ENCODE assay signal across 8 cellular contexts in genomic region chr2:64646007-64646880, GRCh38. TPM values are rescaled to one million over a fixed set of nuclear protein-coding genes. Genes with fewer than 3 reads are reported as not detected.
DNase-seq lines count a peak whose midpoint lies in the region; ATAC-seq, FAIRE-seq and TF ChIP-seq lines count a peak whose summit lies in the region.

No MANE protein-coding gene starts in this region.

- intact Hi-C loops in HepG2 (cut with micrococcal nuclease; ENCODE audit: unreplicated experiment): loop anchor here (1.0 to 5.0 kb wide), 6 partner anchors 39 to 219 kb away; no protein-coding TSS in a partner anchor

- H3K9ac ChIP-seq in HepG2 (ENCODE audit: insufficient read depth, low read depth, low read length): no peak overlapping the region

- in situ Hi-C loops in HepG2 (cut with HindIII; ENCODE audit: extremely low pct_ligation_motif_present, low pct_unique_long_range_greater_than_20kb): loop anchor here (5.0 kb wide), 1 partner anchor 216 kb away; no protein-coding TSS in a partner anchor

- WGBS in HepG2 (ENCODE audit: low lambda C conversion rate): 20% methylated on average over 9 of the region's 9 CpGs

- H4K20me1 ChIP-seq in HepG2 (ENCODE audit: insufficient read depth, low read length): peaks cover 100% of the 10 kb centered on the region

- POLR2A ChIA-PET in HepG2 (lab: Yijun Ruan, JAX): interaction anchor here (0.6 to 5.0 kb wide), 4 partner anchors 8 to 271 kb away, joined by 3 to 48 read pairs (median 10); partner anchors contain the start of gene SERTAD2

- H3K79me2 ChIP-seq in HepG2 (ENCODE audit: insufficient read depth, low read length): peaks cover 99% of the 10 kb centered on the region

- peak; percentile 90 for FAIRE-seq in HepG2 (lab: Jason Lieb, UNC)

- H2AFZ ChIP-seq in HepG2 (ENCODE audit: low read length): no peak overlapping the region

- TF ChIP-seq RAD21 in HepG2 (CRISPR knock-in tag; IDR thresholded peaks at IDR 0.05): peak; percentile 71

- H3K9me3 ChIP-seq in HepG2 (ENCODE audit: low read length): no peaks in the 10 kb centered on the region

- H3K4me3 ChIP-seq in HepG2 (replicated peaks in 1 of 3; ENCODE audit: insufficient read depth in 1 of 3, low read depth in 2 of 3, low read length in 3 of 3): peak overlapping the region in 2 of 3 experiments; percentile 21 to 54; a peak in 3 of 6 replicates

- ATAC-seq in HepG2 (no peak), GM19023 (IDR thresholded peaks at IDR 0.05; ENCODE audit: unreplicated experiment) (no peak)

- peak overlapping the region; percentile 97 for H3K4me2 ChIP-seq in HepG2 (ENCODE audit: low read depth, low read length)

- BruUV-seq in HepG2 (replicated peaks; lab: Mats Ljungman, UMichigan): no TSS peak

- TF ChIP-seq POLR2A in HepG2 (IDR thresholded peaks at IDR 0.05; ENCODE audit: insufficient read depth in 1 of 2, low read depth in 2 of 2, low read length in 2 of 2): no peak

- DNase-seq in NCI-H2029 treated with DMSO at 0.1 percent for 48 hours (lab: John Stamatoyannopoulos, UW) (peak; percentile 59), NCI-H2029 (lab: John Stamatoyannopoulos, UW) (no peak), NCI-H2227 (lab: John Stamatoyannopoulos, UW; ENCODE audit: unreplicated experiment) (peak; percentile 81), caudate nucleus (lab: John Stamatoyannopoulos, UW) (peak in 57 of 61 donors; percentile 16 to 89 (median 66)), HepG2 (ENCODE audit: low spot score) (peak; percentile 63)
- peak; percentile 77 for DNase-seq in activated CD4-positive, CD25-positive, alpha-beta regulatory T cell treated with anti-CD3 and anti-CD28 coated beads, Interleukin-2, amount 50 U/mL, for 16 hours (ENCODE audit: low read depth, low spot score)
- DNase-seq in stimulated activated CD4-positive, alpha-beta T cell treated with anti-CD3 and anti-CD28 coated beads, Interleukin-4, amount 100 ng/mL, for 24 hours: peak; percentile 89

- H3K27ac ChIP-seq in caudate nucleus (ENCODE audit: low read depth, low read length): no peak overlapping the region
- H3K27ac ChIP-seq in HepG2 (ENCODE audit: extremely low read length, insufficient read depth, low read length): no peak overlapping the region

- peak; percentile 90 for TF ChIP-seq CTCF in HepG2 (CRISPR knock-in tag; IDR thresholded peaks at IDR 0.05)

- 0 out of 4 replicates have a peak, but pooled peaks of 1 of the 2 experiments have one; percentile 34 for TF ChIP-seq EP300 in HepG2 (IDR thresholded peaks at IDR 0.05; ENCODE audit: low read depth in 2 of 2, low read length in 2 of 2)
- TF ChIP-seq EP300 in HepG2 (CRISPR knock-in tag; IDR thresholded peaks at IDR 0.05; ENCODE audit: borderline replicate concordance): no peak

- CTCF ChIA-PET in HepG2 (lab: Yijun Ruan, JAX; ENCODE audit: low intra/inter-chr PET ratio, low total read pairs): interaction anchor here (0.6 to 2.9 kb wide), 5 partner anchors 105 to 229 kb away, joined by 3 to 22 read pairs (median 5); no protein-coding TSS in a partner anchor

- peaks cover 100% of the 10 kb centered on the region for H3K4me1 ChIP-seq in HepG2 (ENCODE audit: insufficient read depth, low read length)

- no peaks in the 10 kb centered on the region for H3K27me3 ChIP-seq in HepG2 (ENCODE audit: control insufficient read depth in 1 of 2, insufficient read depth in 2 of 2, low read length in 2 of 2)

- peaks cover 0 to 12% of the 10 kb centered on the region in 2 experiments; a peak in 2 of 5 replicates for H3K36me3 ChIP-seq in HepG2 (replicated peaks in 1 of 2; ENCODE audit: control insufficient read depth in 1 of 2, insufficient read depth in 2 of 2, low read length in 2 of 2)

TF ChIP-seq in HepG2, 621 proteins besides CTCF, POLR2A, EP300 and RAD21 (continues in another document):
- no peak for TF ChIP-seq TCF12 (IDR thresholded peaks at IDR 0.05)
- no peak for TF ChIP-seq TCF12 (CRISPR knock-in tag; IDR thresholded peaks at IDR 0.05)
- 0 out of 2 replicates have a peak, but pooled peaks have one; percentile 28 for TF ChIP-seq ZNF124 (CRISPR knock-in tag; IDR thresholded peaks at IDR 0.05)
- TF ChIP-seq ZNF780A (CRISPR knock-in tag; IDR thresholded peaks at IDR 0.05): no peak
- TF ChIP-seq ZNF589 (CRISPR knock-in tag; conservative IDR thresholded peaks at IDR 0.05): no peak
- peak; percentile 77; the same call in 1 of the 2 replicates for TF ChIP-seq SMAD3 (CRISPR knock-in tag; IDR thresholded peaks at IDR 0.05)
- TF ChIP-seq NR2F6 (IDR thresholded peaks at IDR 0.05): no peak
- peak; percentile 48; the same call in 1 of the 2 replicates for TF ChIP-seq NR2F6 (CRISPR knock-in tag; IDR thresholded peaks at IDR 0.05)
- TF ChIP-seq, protein P1, sequence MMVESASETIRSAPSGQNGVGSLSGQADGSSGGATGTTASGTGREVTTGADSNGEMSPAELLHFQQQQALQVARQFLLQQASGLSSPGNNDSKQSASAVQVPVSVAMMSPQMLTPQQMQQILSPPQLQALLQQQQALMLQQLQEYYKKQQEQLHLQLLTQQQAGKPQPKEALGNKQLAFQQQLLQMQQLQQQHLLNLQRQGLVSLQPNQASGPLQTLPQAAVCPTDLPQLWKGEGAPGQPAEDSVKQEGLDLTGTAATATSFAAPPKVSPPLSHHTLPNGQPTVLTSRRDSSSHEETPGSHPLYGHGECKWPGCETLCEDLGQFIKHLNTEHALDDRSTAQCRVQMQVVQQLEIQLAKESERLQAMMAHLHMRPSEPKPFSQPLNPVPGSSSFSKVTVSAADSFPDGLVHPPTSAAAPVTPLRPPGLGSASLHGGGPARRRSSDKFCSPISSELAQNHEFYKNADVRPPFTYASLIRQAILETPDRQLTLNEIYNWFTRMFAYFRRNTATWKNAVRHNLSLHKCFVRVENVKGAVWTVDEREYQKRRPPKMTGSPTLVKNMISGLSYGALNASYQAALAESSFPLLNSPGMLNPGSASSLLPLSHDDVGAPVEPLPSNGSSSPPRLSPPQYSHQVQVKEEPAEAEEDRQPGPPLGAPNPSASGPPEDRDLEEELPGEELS (CRISPR knock-in tag; IDR thresholded peaks at IDR 0.05): peak; percentile 44; the same call in 1 of the 2 replicates
- TF ChIP-seq PHF8 (CRISPR knock-in tag; IDR thresholded peaks at IDR 0.05): 0 out of 2 replicates have a peak, but pooled peaks have one; percentile 28
- peak; percentile 29; the same call in 1 of the 2 replicates for TF ChIP-seq RARA (CRISPR knock-in tag; IDR thresholded peaks at IDR 0.05)
- 0 out of 2 replicates have a peak, but pooled peaks have one; percentile 47 for TF ChIP-seq KLF6 (CRISPR knock-in tag; IDR thresholded peaks at IDR 0.05)
- TF ChIP-seq, protein P2, sequence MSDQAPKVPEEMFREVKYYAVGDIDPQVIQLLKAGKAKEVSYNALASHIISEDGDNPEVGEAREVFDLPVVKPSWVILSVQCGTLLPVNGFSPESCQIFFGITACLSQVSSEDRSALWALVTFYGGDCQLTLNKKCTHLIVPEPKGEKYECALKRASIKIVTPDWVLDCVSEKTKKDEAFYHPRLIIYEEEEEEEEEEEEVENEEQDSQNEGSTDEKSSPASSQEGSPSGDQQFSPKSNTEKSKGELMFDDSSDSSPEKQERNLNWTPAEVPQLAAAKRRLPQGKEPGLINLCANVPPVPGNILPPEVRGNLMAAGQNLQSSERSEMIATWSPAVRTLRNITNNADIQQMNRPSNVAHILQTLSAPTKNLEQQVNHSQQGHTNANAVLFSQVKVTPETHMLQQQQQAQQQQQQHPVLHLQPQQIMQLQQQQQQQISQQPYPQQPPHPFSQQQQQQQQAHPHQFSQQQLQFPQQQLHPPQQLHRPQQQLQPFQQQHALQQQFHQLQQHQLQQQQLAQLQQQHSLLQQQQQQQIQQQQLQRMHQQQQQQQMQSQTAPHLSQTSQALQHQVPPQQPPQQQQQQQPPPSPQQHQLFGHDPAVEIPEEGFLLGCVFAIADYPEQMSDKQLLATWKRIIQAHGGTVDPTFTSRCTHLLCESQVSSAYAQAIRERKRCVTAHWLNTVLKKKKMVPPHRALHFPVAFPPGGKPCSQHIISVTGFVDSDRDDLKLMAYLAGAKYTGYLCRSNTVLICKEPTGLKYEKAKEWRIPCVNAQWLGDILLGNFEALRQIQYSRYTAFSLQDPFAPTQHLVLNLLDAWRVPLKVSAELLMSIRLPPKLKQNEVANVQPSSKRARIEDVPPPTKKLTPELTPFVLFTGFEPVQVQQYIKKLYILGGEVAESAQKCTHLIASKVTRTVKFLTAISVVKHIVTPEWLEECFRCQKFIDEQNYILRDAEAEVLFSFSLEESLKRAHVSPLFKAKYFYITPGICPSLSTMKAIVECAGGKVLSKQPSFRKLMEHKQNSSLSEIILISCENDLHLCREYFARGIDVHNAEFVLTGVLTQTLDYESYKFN (CRISPR knock-in tag; conservative IDR thresholded peaks at IDR 0.05): no peak
- peak; percentile 58; the same call in 1 of the 2 replicates for TF ChIP-seq SIN3B (IDR thresholded peaks at IDR 0.05; ENCODE audit: low read length)

RNA-seq across cellular contexts. Expression of gene SERTAD2, which starts 7.5 kb away (rescaled TPM):
- total RNA-seq in HepG2 (2016; rRNA removed; fragmentation: Illumina TruSeq; extraction: Trizol): 6.7 and 11.8 TPM in 2 replicates
- 1.4 and 1.5 TPM in 2 replicates for total RNA-seq in HepG2 (2016; cell fraction: cytosol; rRNA removed; fragmentation: Illumina TruSeq; extraction: Trizol; ENCODE audit: low read depth)
- 6.7 and 10.6 TPM in 2 replicates for total RNA-seq in HepG2 (2016; cell fraction: insoluble cytoplasmic fraction; rRNA removed; fragmentation: Illumina TruSeq; extraction: Trizol)
- total RNA-seq in HepG2 (2016; cell fraction: membrane; rRNA removed; fragmentation: Illumina TruSeq; extraction: Trizol): 7.8 and 8.3 TPM in 2 replicates
- 14.3 and 14.5 TPM in 2 replicates for total RNA-seq in HepG2 (2016; cell fraction: nucleus; rRNA removed; fragmentation: Illumina TruSeq; extraction: Trizol)
- 22.6 and 23.5 TPM in 2 replicates for polyA plus RNA-seq in HepG2 (2011; rRNA removed)
- 18.0 and 25.0 TPM in 2 replicates for polyA plus RNA-seq in HepG2 (2011; cell fraction: cytosol; rRNA removed)
- polyA plus RNA-seq in HepG2 (2011; cell fraction: nucleus; rRNA removed): 19.6 and 25.0 TPM in 2 replicates
- 42.6 and 46.2 TPM in 2 replicates for polyA plus RNA-seq in HepG2 (2012)
- polyA plus RNA-seq in HepG2 (2016; cell fraction: cytosol; fragmentation: Illumina TruSeq; extraction: Trizol; ENCODE audit: low read depth): 1.8 and 2.6 TPM in 2 replicates
- polyA plus RNA-seq in HepG2 (2016; cell fraction: insoluble cytoplasmic fraction; fragmentation: Illumina TruSeq; extraction: Trizol; ENCODE audit: low read depth): 15.8 and 17.6 TPM in 2 replicates
- 6.6 and 6.8 TPM in 2 replicates for polyA plus RNA-seq in HepG2 (2016; cell fraction: membrane; fragmentation: Illumina TruSeq; extraction: Trizol; ENCODE audit: low read depth)
- 25.6 and 26.8 TPM in 2 replicates for polyA plus RNA-seq in HepG2 (2016; cell fraction: nucleus; fragmentation: Illumina TruSeq; extraction: Trizol; ENCODE audit: insufficient read depth, low read depth)
- 7.6 and 39.9 TPM in 2 replicates for polyA minus RNA-seq in HepG2 (2011; rRNA and poly(A)+ RNA removed; ENCODE audit: low replicate concordance)
- polyA minus RNA-seq in HepG2 (2011; cell fraction: cytosol; rRNA and poly(A)+ RNA removed): 37.8 and 40.2 TPM in 2 replicates
- 37.5 and 39.7 TPM in 2 replicates for polyA minus RNA-seq in HepG2 (2011; cell fraction: nucleus; rRNA and poly(A)+ RNA removed)
